In the genomic region with DNA sequence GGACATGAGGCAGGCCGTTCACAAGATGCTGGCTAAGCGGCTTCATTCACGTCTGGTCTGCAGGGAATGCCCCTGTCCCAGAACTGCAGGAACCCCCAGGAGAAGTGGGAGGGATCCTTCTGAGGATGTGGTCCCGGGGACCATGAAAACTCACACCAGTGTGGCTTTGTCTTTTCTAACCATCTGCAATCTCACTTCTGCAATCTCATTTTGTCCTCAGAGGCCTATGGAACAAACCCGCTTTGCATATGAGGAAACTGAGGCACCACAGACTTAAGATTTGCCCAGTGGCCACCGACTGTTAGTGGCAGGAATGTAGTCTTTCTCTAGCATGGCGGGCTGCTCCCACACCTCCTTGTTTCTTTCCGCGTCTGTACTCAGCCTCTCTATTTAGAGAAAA, we compare ENCODE assay signal across 16 cellular contexts. TPM values are rescaled to one million over a fixed set of nuclear protein-coding genes. Genes with fewer than 3 reads are reported as not detected.
DNase-seq lines count a peak whose midpoint lies in the region; ATAC-seq, FAIRE-seq and TF ChIP-seq lines count a peak whose summit lies in the region.
"Had no signal": no experiment of that assay in that cellular context is flagged by ENCODE, and none has a peak within 500 bp of the region (broad histone marks: within the 10 kb centered on the region; RNA-seq: fewer than 3 reads in every experiment).

No MANE protein-coding gene starts in this region.

- peaks cover 40% of the 10 kb centered on the region for H3K4me1 ChIP-seq in BLaER1
- H3K4me1 ChIP-seq in HepG2 (ENCODE audit: insufficient read depth, low read length): no peaks in the 10 kb centered on the region

- no peak for TF ChIP-seq RAD21 in HepG2 (CRISPR knock-in tag; IDR thresholded peaks at IDR 0.05)

- H2AFZ ChIP-seq in HepG2 (ENCODE audit: low read length): no peak overlapping the region

- peak; percentile 58 for FAIRE-seq in bronchial epithelial cell (lab: Jason Lieb, UNC)
- FAIRE-seq in HepG2 (lab: Jason Lieb, UNC): no peak
- FAIRE-seq: H1 had no signal

- H3K27ac ChIP-seq in BLaER1: no peak overlapping the region
- H3K27ac ChIP-seq in HepG2 (ENCODE audit: extremely low read length, insufficient read depth, low read length): no peak overlapping the region
- H3K27ac ChIP-seq: C4-2B had no signal

- H3K9ac ChIP-seq in BLaER1: no peak overlapping the region
- H3K9ac ChIP-seq in HepG2 (ENCODE audit: insufficient read depth, low read depth, low read length): no peak overlapping the region

- intact Hi-C loops in HepG2 (cut with micrococcal nuclease; ENCODE audit: unreplicated experiment): no loop called here

- POLR2A ChIA-PET in HepG2 (lab: Yijun Ruan, JAX): no interaction called here

- TF ChIP-seq CTCF in bronchial epithelial cell (IDR thresholded peaks at IDR 0.05; ENCODE audit: insufficient read depth, low read length, severe bottlenecking): no peak
- no peak for TF ChIP-seq CTCF in HepG2 (CRISPR knock-in tag; IDR thresholded peaks at IDR 0.05)

- H3K4me3 ChIP-seq in BLaER1 (no peak overlapping the region), bronchial epithelial cell (ENCODE audit: low read depth, low read length) (no peak overlapping the region), HepG2 (replicated peaks in 1 of 3; ENCODE audit: insufficient read depth in 1 of 3, low read depth in 2 of 3, low read length in 3 of 3) (no peak overlapping the region)

- H3K36me3 ChIP-seq in BLaER1: no peaks in the 10 kb centered on the region
- no peaks in the 10 kb centered on the region for H3K36me3 ChIP-seq in bronchial epithelial cell (ENCODE audit: control insufficient read depth, insufficient read depth, low read length)
- H3K36me3 ChIP-seq in HepG2 (replicated peaks in 1 of 2; ENCODE audit: control insufficient read depth in 1 of 2, insufficient read depth in 2 of 2, low read length in 2 of 2): no peaks in the 10 kb centered on the region

- peak; percentile 84 for DNase-seq in MV-4-11 (lab: John Stamatoyannopoulos, UW)
- DNase-seq in bronchial epithelial cell (ENCODE audit: low read depth): no peak
- DNase-seq in HCEC 1CT: no peak
- DNase-seq in activated CD4-positive, alpha-beta T cell treated with anti-CD3 and anti-CD28 coated beads for 4 hours: no peak
- no peak for DNase-seq in HepG2 (ENCODE audit: low spot score)
- DNase-seq: 8988T; ACHN; CD4-positive, alpha-beta memory T cell; DMS79; IMR-90 had no signal

- TF ChIP-seq POLR2A in HepG2 (IDR thresholded peaks at IDR 0.05; ENCODE audit: insufficient read depth in 1 of 2, low read depth in 2 of 2, low read length in 2 of 2): no peak

- ATAC-seq in HG03108 (IDR thresholded peaks at IDR 0.05; ENCODE audit: unreplicated experiment) (peak; percentile 54), HepG2 (no peak)
- ATAC-seq: HCT116 had no signal

- H3K9me3 ChIP-seq in BLaER1: no peaks in the 10 kb centered on the region
- H3K9me3 ChIP-seq in HepG2 (ENCODE audit: low read length): no peaks in the 10 kb centered on the region

- in situ Hi-C loops in HepG2 (cut with HindIII; ENCODE audit: extremely low pct_ligation_motif_present, low pct_unique_long_range_greater_than_20kb): loop anchor here (25.0 kb wide), 1 partner anchor 540 kb away; no protein-coding TSS in a partner anchor

- no peaks in the 10 kb centered on the region for H3K79me2 ChIP-seq in HepG2 (ENCODE audit: insufficient read depth, low read length)

- H3K4me2 ChIP-seq in BLaER1 (peak overlapping the region; percentile 37), HepG2 (ENCODE audit: low read depth, low read length) (no peak overlapping the region)

- H3K27me3 ChIP-seq in BLaER1 (no peaks in the 10 kb centered on the region), bronchial epithelial cell (ENCODE audit: control insufficient read depth, insufficient read depth, low read length) (no peaks in the 10 kb centered on the region), HepG2 (ENCODE audit: control insufficient read depth in 1 of 2, insufficient read depth in 2 of 2, low read length in 2 of 2) (peaks cover 0 to 14% of the 10 kb centered on the region in 2 experiments; a peak in 4 of 5 replicates)

- TF ChIP-seq EP300 in HepG2 (IDR thresholded peaks at IDR 0.05; ENCODE audit: low read depth in 2 of 2, low read length in 2 of 2) (no peak), HepG2 (CRISPR knock-in tag; IDR thresholded peaks at IDR 0.05; ENCODE audit: borderline replicate concordance) (no peak)

- H4K20me1 ChIP-seq in BLaER1: no peaks in the 10 kb centered on the region
- H4K20me1 ChIP-seq in HepG2 (ENCODE audit: insufficient read depth, low read length): no peaks in the 10 kb centered on the region

- no TSS peak for BruUV-seq in HepG2 (replicated peaks; lab: Mats Ljungman, UMichigan)

- 51% methylated on average over 6 of the region's 9 CpGs for WGBS in HepG2 (ENCODE audit: low lambda C conversion rate)

- CTCF ChIA-PET in HepG2 (lab: Yijun Ruan, JAX; ENCODE audit: low intra/inter-chr PET ratio, low total read pairs): no interaction called here

TF ChIP-seq in HepG2, 621 proteins besides CTCF, POLR2A, EP300 and RAD21 (continues in another document):
- TF ChIP-seq MTA1 (CRISPR knock-in tag; IDR thresholded peaks at IDR 0.05; ENCODE audit: borderline replicate concordance) (no peak), HOXA5 (CRISPR knock-in tag; IDR thresholded peaks at IDR 0.05) (no peak), WIZ (CRISPR knock-in tag; IDR thresholded peaks at IDR 0.05) (no peak), STAG1 (CRISPR knock-in tag; IDR thresholded peaks at IDR 0.05) (no peak)

RNA-seq across cellular contexts. Expression of a gene that starts 6.9 kb away (rescaled TPM):
- total RNA-seq in bronchial epithelial cell: 0.26 and 1.3 TPM in 2 replicates
- total RNA-seq in HepG2 (2016; rRNA removed; fragmentation: Illumina TruSeq; extraction: Trizol): not detected in 2 replicates
- not detected in 2 replicates for total RNA-seq in HepG2 (2016; cell fraction: cytosol; rRNA removed; fragmentation: Illumina TruSeq; extraction: Trizol; ENCODE audit: low read depth)
- not detected in 2 replicates for total RNA-seq in HepG2 (2016; cell fraction: insoluble cytoplasmic fraction; rRNA removed; fragmentation: Illumina TruSeq; extraction: Trizol)
- not detected in 2 replicates for total RNA-seq in HepG2 (2016; cell fraction: membrane; rRNA removed; fragmentation: Illumina TruSeq; extraction: Trizol)
- total RNA-seq in HepG2 (2016; cell fraction: nucleus; rRNA removed; fragmentation: Illumina TruSeq; extraction: Trizol): not detected in 2 replicates
- not detected in 2 replicates for polyA plus RNA-seq in HepG2 (2011; rRNA removed)
- not detected in 2 replicates for polyA plus RNA-seq in HepG2 (2011; cell fraction: cytosol; rRNA removed)
- polyA plus RNA-seq in HepG2 (2011; cell fraction: nucleus; rRNA removed): not detected in 2 replicates
- not detected in 2 replicates for polyA plus RNA-seq in HepG2 (2012)
- polyA plus RNA-seq in HepG2 (2016; cell fraction: cytosol; fragmentation: Illumina TruSeq; extraction: Trizol; ENCODE audit: low read depth): not detected in 2 replicates
- polyA plus RNA-seq in HepG2 (2016; cell fraction: insoluble cytoplasmic fraction; fragmentation: Illumina TruSeq; extraction: Trizol; ENCODE audit: low read depth): not detected in 2 replicates
- not detected in 2 replicates for polyA plus RNA-seq in HepG2 (2016; cell fraction: membrane; fragmentation: Illumina TruSeq; extraction: Trizol; ENCODE audit: low read depth)
- not detected in 2 replicates for polyA plus RNA-seq in HepG2 (2016; cell fraction: nucleus; fragmentation: Illumina TruSeq; extraction: Trizol; ENCODE audit: insufficient read depth, low read depth)
- polyA minus RNA-seq in HepG2 (2011; rRNA and poly(A)+ RNA removed; ENCODE audit: low replicate concordance): not detected in 2 replicates
- not detected in 2 replicates for polyA minus RNA-seq in HepG2 (2011; cell fraction: cytosol; rRNA and poly(A)+ RNA removed)
- polyA minus RNA-seq in HepG2 (2011; cell fraction: nucleus; rRNA and poly(A)+ RNA removed): not detected in 2 replicates
- total RNA-seq: CD4-positive, alpha-beta memory T cell; G401; IMR-90 had no signal
- polyA plus RNA-seq: CD4-positive, alpha-beta memory T cell; IMR-90 had no signal

RNA-seq across cellular contexts. Expression of a gene that starts 36.1 kb away (rescaled TPM):
- total RNA-seq in bronchial epithelial cell: not detected in 2 replicates
- not detected in 2 replicates for total RNA-seq in HepG2 (2016; rRNA removed; fragmentation: Illumina TruSeq; extraction: Trizol)
- not detected in 2 replicates for total RNA-seq in HepG2 (2016; cell fraction: cytosol; rRNA removed; fragmentation: Illumina TruSeq; extraction: Trizol; ENCODE audit: low read depth)
- not detected in 2 replicates for total RNA-seq in HepG2 (2016; cell fraction: insoluble cytoplasmic fraction; rRNA removed; fragmentation: Illumina TruSeq; extraction: Trizol)
- not detected in 2 replicates for total RNA-seq in HepG2 (2016; cell fraction: membrane; rRNA removed; fragmentation: Illumina TruSeq; extraction: Trizol)
- not detected in 2 replicates for total RNA-seq in HepG2 (2016; cell fraction: nucleus; rRNA removed; fragmentation: Illumina TruSeq; extraction: Trizol)
- not detected in 2 replicates for polyA plus RNA-seq in HepG2 (2011; rRNA removed)
- polyA plus RNA-seq in HepG2 (2011; cell fraction: cytosol; rRNA removed): not detected in 2 replicates
- polyA plus RNA-seq in HepG2 (2011; cell fraction: nucleus; rRNA removed): not detected in 2 replicates
- not detected in 2 replicates for polyA plus RNA-seq in HepG2 (2012)
- polyA plus RNA-seq in HepG2 (2016; cell fraction: cytosol; fragmentation: Illumina TruSeq; extraction: Trizol; ENCODE audit: low read depth): not detected in 2 replicates
- not detected in 2 replicates for polyA plus RNA-seq in HepG2 (2016; cell fraction: insoluble cytoplasmic fraction; fragmentation: Illumina TruSeq; extraction: Trizol; ENCODE audit: low read depth)
- polyA plus RNA-seq in HepG2 (2016; cell fraction: membrane; fragmentation: Illumina TruSeq; extraction: Trizol; ENCODE audit: low read depth): not detected in 2 replicates
- not detected in 2 replicates for polyA plus RNA-seq in HepG2 (2016; cell fraction: nucleus; fragmentation: Illumina TruSeq; extraction: Trizol; ENCODE audit: insufficient read depth, low read depth)
- not detected in 2 replicates for polyA minus RNA-seq in HepG2 (2011; rRNA and poly(A)+ RNA removed; ENCODE audit: low replicate concordance)
- polyA minus RNA-seq in HepG2 (2011; cell fraction: cytosol; rRNA and poly(A)+ RNA removed): not detected in 2 replicates
- not detected in 2 replicates for polyA minus RNA-seq in HepG2 (2011; cell fraction: nucleus; rRNA and poly(A)+ RNA removed)
- total RNA-seq: CD4-positive, alpha-beta memory T cell; G401; H1; IMR-90 had no signal
- polyA plus RNA-seq: CD4-positive, alpha-beta memory T cell; H1; IMR-90 had no signal
